Comparison of ENCODE assay signal across 7 cellular contexts in genomic region chr6:57472871-57473362, GRCh38.
DNase-seq lines count a peak whose midpoint lies in the region.
"Not testable (repeated sequence)": the region's sequence is repeated elsewhere in the genome, so short reads cannot be mapped to it uniquely, and the experiment has no call there.

No MANE protein-coding gene starts in this region.

- not testable (repeated sequence) for H3K9ac ChIP-seq in rectal smooth muscle tissue (ENCODE audit: low read length)

- H3K4me3 ChIP-seq in rectal smooth muscle tissue (ENCODE audit: low read length), result not testable (repeated sequence)

- H3K27me3 ChIP-seq in rectal smooth muscle tissue (ENCODE audit: control insufficient read depth, insufficient read depth, low read length), result not testable (repeated sequence)

- H3K36me3 ChIP-seq in rectal smooth muscle tissue (ENCODE audit: control insufficient read depth, insufficient read depth, low read length), result not testable (repeated sequence)

- peak; percentile 38 for DNase-seq in Daoy (ENCODE audit: low read depth)
- peak; percentile 80 for DNase-seq in HS-5 (ENCODE audit: low read depth)
- DNase-seq in NCI-H226, result peak; percentile 70
- peak; percentile 97 for DNase-seq in amniotic epithelial cell (ENCODE audit: low read depth)
- DNase-seq in epidermal melanocyte (ENCODE audit: insufficient read length, low spot score), result peak; percentile 18
- peak; percentile 93 for DNase-seq in iris pigment epithelial cell (ENCODE audit: low read depth)

- H3K27ac ChIP-seq in rectal smooth muscle tissue (ENCODE audit: low read depth, low read length), result peak overlapping the region; percentile 32

- H3K4me1 ChIP-seq in rectal smooth muscle tissue (ENCODE audit: control insufficient read depth, insufficient read depth, low read length), result not testable (repeated sequence)

Comparison
In these comparisons a context has a peak if more than half of its experiments do, and no peak if none do; other contexts are left out.
1. DNase-seq: peak in every context shown above with its lines; median percentile 97 in amniotic epithelial cell; 93 in iris pigment epithelial cell; 80 in HS-5; 70 in NCI-H226; 38 in Daoy; 18 in epidermal melanocyte.